In genomic region chr11:396948-397548, GRCh38 we compare ENCODE assay signal across 9 cellular contexts. TPM values are rescaled to one million over a fixed set of nuclear protein-coding genes. Genes with fewer than 3 reads are reported as not detected.
A peak's percentile ranks its signal among the peaks of the same experiment; 100 is the strongest.
DNase-seq lines count a peak whose midpoint lies in the region; ATAC-seq and TF ChIP-seq lines count a peak whose summit lies in the region.
"Had no signal": no experiment of that assay in that cellular context is flagged by ENCODE, and none has a peak within 500 bp of the region (broad histone marks: within the 10 kb centered on the region; RNA-seq: fewer than 3 reads in every experiment).

No MANE protein-coding gene starts in this region.

- POLR2A ChIA-PET in HCT116 (lab: Charles Lee), result no interaction called here
- POLR2A ChIA-PET in naive thymus-derived CD4-positive, alpha-beta T cell (lab: Charles Lee), result interaction anchor here (0.9 to 1.8 kb wide), 4 partner anchors 8 to 53 kb away, joined by 3 to 11 read pairs (median 6); partner anchors contain the start of genes PTDSS2 and SIGIRR

- no peaks in the 10 kb centered on the region for H3K36me3 Mint-ChIP-seq in naive thymus-derived CD4-positive, alpha-beta T cell

- RAD21 ChIA-PET in HCT116 (lab: Charles Lee; ENCODE audit: low non-redundant PET in 1 of 2, low total read pairs in 2 of 2, uncharacterized antibody in 2 of 2, unreplicated experiment in 2 of 2), result no interaction called here

- CTCF ChIA-PET in HCT116 (lab: Charles Lee), result no interaction called here
- CTCF ChIA-PET in naive thymus-derived CD4-positive, alpha-beta T cell (lab: Charles Lee), result interaction anchor here (1.0 to 1.3 kb wide), 3 partner anchors 54 to 146 kb away, joined by 3 to 8 read pairs (median 5); no protein-coding TSS in a partner anchor

- peaks cover 0 to 2% (median 0%) of the 10 kb centered on the region in 11 donors for H3K9me3 Mint-ChIP-seq in naive thymus-derived CD4-positive, alpha-beta T cell

- no peaks in the 10 kb centered on the region for H3K9me2 ChIP-seq in HCT116 (ENCODE audit: insufficient read depth)

- H3K4me3 Mint-ChIP-seq in naive thymus-derived CD4-positive, alpha-beta T cell, result peak overlapping the region in 4 of 10 donors; percentile 29 to 69 (median 46)

- H3K9me3 ChIP-seq in HCT116 (ENCODE audit: control insufficient read depth in 1 of 2, insufficient read depth in 1 of 2, low read depth in 1 of 2, low read length in 2 of 2), result no peaks in the 10 kb centered on the region
- no peaks in the 10 kb centered on the region for H3K9me3 ChIP-seq in naive thymus-derived CD4-positive, alpha-beta T cell (ENCODE audit: control insufficient read depth in 2 of 3, low read length in 3 of 3)

- no peak overlapping the region for H3K4me2 ChIP-seq in HCT116 (ENCODE audit: low read length)

- H3K36me3 ChIP-seq in HCT116 (ENCODE audit: control insufficient read depth in 1 of 2, insufficient read depth in 2 of 2, low read length in 2 of 2), result peaks cover 7 to 36% of the 10 kb centered on the region in 2 experiments; a peak in 3 of 4 replicates
- H3K36me3 ChIP-seq in naive thymus-derived CD4-positive, alpha-beta T cell (ENCODE audit: control insufficient read depth in 2 of 3, insufficient read depth in 3 of 3, low read length in 3 of 3), result no peaks in the 10 kb centered on the region

- no peak overlapping the region for H2AFZ ChIP-seq in HCT116 (ENCODE audit: low read depth, low read length, poor library complexity, severe bottlenecking)

- intact Hi-C loops in HCT116 (cut with micrococcal nuclease), result loop anchor here (10.0 kb wide), 1 partner anchor 92 kb away; the partner anchor contains the start of gene IFITM2
- intact Hi-C loops in naive thymus-derived CD4-positive, alpha-beta T cell (cut with micrococcal nuclease), result loop anchor here in 1 of 2 donors (1.0 kb wide), 2 partner anchors 92 to 147 kb away; no protein-coding TSS in a partner anchor

- H3K27ac Mint-ChIP-seq in naive thymus-derived CD4-positive, alpha-beta T cell, result no peak overlapping the region

- H3K4me1 Mint-ChIP-seq in naive thymus-derived CD4-positive, alpha-beta T cell, result peaks cover 0 to 11% (median 0%) of the 10 kb centered on the region in 7 donors

- TF ChIP-seq POLR2A in HCT116 (IDR thresholded peaks at IDR 0.05; ENCODE audit: borderline replicate concordance, extremely low read depth, insufficient read depth, insufficient read length), result no peak

- H3K27ac ChIP-seq in HCT116 (ENCODE audit: low read depth, low read length), result peak overlapping the region; percentile 32; the same call in 1 of the 2 replicates
- no peak overlapping the region for H3K27ac ChIP-seq in naive thymus-derived CD4-positive, alpha-beta T cell (ENCODE audit: low read depth, low read length)

- H3K9ac ChIP-seq in HCT116 (ENCODE audit: low read length), result no peak overlapping the region

- DNase-seq in ELR (ENCODE audit: low read depth) (peak; percentile 85), HCT116 (ENCODE audit: low read depth, low spot score) (no peak), RPMI7951 (ENCODE audit: low read depth) (peak; percentile 67), choroid plexus epithelial cell (ENCODE audit: low read depth) (peak; percentile 70), NCI-H1417 treated with DMSO at 0.1 percent for 48 hours (lab: John Stamatoyannopoulos, UW) (no peak), GOT3 (lab: John Stamatoyannopoulos, UW) (no peak), SW480 (ENCODE audit: low spot score) (no peak)
- DNase-seq in naive thymus-derived CD4-positive, alpha-beta T cell, result peak in 1 of 9 donors; percentile 46

- H3K79me2 ChIP-seq in HCT116 (ENCODE audit: insufficient read depth, low read length), result peaks cover 37% of the 10 kb centered on the region

- no peaks in the 10 kb centered on the region for H3K27me3 ChIP-seq in HCT116 (ENCODE audit: insufficient read depth, low read length)
- H3K27me3 ChIP-seq in naive thymus-derived CD4-positive, alpha-beta T cell (ENCODE audit: control insufficient read depth in 2 of 2, insufficient read depth in 2 of 2, low read length in 2 of 2), result no peaks in the 10 kb centered on the region

- no TSS peak for BruUV-seq in HCT116 (replicated peaks; lab: Mats Ljungman, UMichigan)

- H4K20me1 ChIP-seq in HCT116 (ENCODE audit: insufficient read depth), result no peaks in the 10 kb centered on the region

- no peak for TF ChIP-seq CTCF in HCT116 (IDR thresholded peaks at IDR 0.05 in 2 of 3, conservative IDR thresholded peaks at IDR 0.05 in 1 of 3; ENCODE audit: borderline replicate concordance in 1 of 3, insufficient read depth in 1 of 3, low read depth in 2 of 3, low read length in 2 of 3)
- TF ChIP-seq CTCF in choroid plexus epithelial cell (conservative IDR thresholded peaks at IDR 0.05; ENCODE audit: low read depth, low read length), result peak; percentile 68

- peaks cover 0 to 9% (median 0%) of the 10 kb centered on the region in 5 donors for H3K27me3 Mint-ChIP-seq in naive thymus-derived CD4-positive, alpha-beta T cell

- H3K4me1 ChIP-seq in HCT116 (ENCODE audit: control insufficient read depth in 1 of 2, insufficient read depth in 2 of 2, low read length in 2 of 2), result peaks cover 21 to 36% of the 10 kb centered on the region in 2 experiments
- H3K4me1 ChIP-seq in naive thymus-derived CD4-positive, alpha-beta T cell (ENCODE audit: control insufficient read depth in 2 of 2, insufficient read depth in 2 of 2, low read length in 2 of 2), result no peaks in the 10 kb centered on the region

- H3K4me3 ChIP-seq in HCT116 (replicated peaks in 1 of 2; ENCODE audit: low read depth in 1 of 2, low read length in 2 of 2), result no peak overlapping the region
- H3K4me3 ChIP-seq in choroid plexus epithelial cell (ENCODE audit: low read depth, low read length), result peak overlapping the region; percentile 53
- H3K4me3 ChIP-seq in naive thymus-derived CD4-positive, alpha-beta T cell (ENCODE audit: low read length), result no peak overlapping the region

- TF ChIP-seq RAD21 in HCT116 (IDR thresholded peaks at IDR 0.05; ENCODE audit: low read depth), result no peak

- no peak for ATAC-seq in HCT116
- peak; percentile 77 for ATAC-seq in naive thymus-derived CD4-positive, alpha-beta T cell

TF ChIP-seq in HCT116, 20 proteins besides CTCF, POLR2A, EP300 and RAD21 (continues in another document):
- TF ChIP-seq JUND (IDR thresholded peaks at IDR 0.05) (no peak), FOSL1 (IDR thresholded peaks at IDR 0.05; ENCODE audit: low read depth) (no peak), POLR2AphosphoS5 (IDR thresholded peaks at IDR 0.05; ENCODE audit: low read depth, low read length) (no peak), EZH2phosphoT487 (IDR thresholded peaks at IDR 0.05; ENCODE audit: borderline replicate concordance) (no peak), REST (IDR thresholded peaks at IDR 0.05; ENCODE audit: low read depth) (no peak), ZNF274 (IDR thresholded peaks at IDR 0.05; ENCODE audit: low read depth, low read length) (no peak), CBX3 (IDR thresholded peaks at IDR 0.05; ENCODE audit: low read depth) (no peak), YY1 (IDR thresholded peaks at IDR 0.05; ENCODE audit: extremely low read depth, insufficient replicate concordance, low read depth, low read length) (no peak), SP1 (IDR thresholded peaks at IDR 0.05; ENCODE audit: low read depth) (no peak), EZH2 (IDR thresholded peaks at IDR 0.05) (no peak)

RNA-seq across cellular contexts. Expression of gene PKP3, which starts 3.0 kb away (rescaled TPM):
- total RNA-seq in HCT116 (2021; ENCODE audit: unreplicated experiment), result 157 TPM
- 124 and 128 TPM in 2 replicates for polyA plus RNA-seq in HCT116 (2012)
- 0.84 and 2.9 TPM in 2 replicates for total RNA-seq in RPMI7951 (2014; rRNA removed; shearing (Covaris generic))
- total RNA-seq in naive thymus-derived CD4-positive, alpha-beta T cell, result not detected
- polyA plus RNA-seq in naive thymus-derived CD4-positive, alpha-beta T cell, result not detected
- total RNA-seq: mononuclear cell had no signal

RNA-seq across cellular contexts. Expression of gene SIGIRR, which starts 17.8 kb away (rescaled TPM):
- 85.6 TPM for total RNA-seq in HCT116 (2021; ENCODE audit: unreplicated experiment)
- polyA plus RNA-seq in HCT116 (2012), result 96.6 and 99.1 TPM in 2 replicates
- total RNA-seq in RPMI7951 (2014; rRNA removed; shearing (Covaris generic)), result 14.3 and 19.2 TPM in 2 replicates
- total RNA-seq in naive thymus-derived CD4-positive, alpha-beta T cell, result 100 to 1,000 TPM; 210 to 497 (median 392) TPM
- polyA plus RNA-seq in naive thymus-derived CD4-positive, alpha-beta T cell, result 100 to 1,000 TPM; 223 to 305 TPM

RNA-seq across cellular contexts. Expression of gene B4GALNT4, which starts 27.7 kb away (rescaled TPM):
- 54.3 TPM for total RNA-seq in HCT116 (2021; ENCODE audit: unreplicated experiment)
- polyA plus RNA-seq in HCT116 (2012), result 33.3 and 35.8 TPM in 2 replicates
- total RNA-seq in RPMI7951 (2014; rRNA removed; shearing (Covaris generic)), result not detected in 2 replicates
- 10 to 100 TPM in 2 of 5 experiments, 1 to 10 TPM in 3; 1.2 to 11.8 (median 3.5) TPM for total RNA-seq in naive thymus-derived CD4-positive, alpha-beta T cell
- polyA plus RNA-seq in naive thymus-derived CD4-positive, alpha-beta T cell, result under 1 TPM in 1 of 2 donors, not detected in 1; 0.14 TPM

RNA-seq across cellular contexts. Expression of gene ANO9, which starts 44.8 kb away (rescaled TPM):
- 70.3 TPM for total RNA-seq in HCT116 (2021; ENCODE audit: unreplicated experiment)
- 53.8 and 55.2 TPM in 2 replicates for polyA plus RNA-seq in HCT116 (2012)
- total RNA-seq in RPMI7951 (2014; rRNA removed; shearing (Covaris generic)), result not detected in 2 replicates
- 100 to 1,000 TPM in 1 of 5 experiments, 10 to 100 TPM in 4; 85.2 to 107 (median 94.0) TPM for total RNA-seq in naive thymus-derived CD4-positive, alpha-beta T cell
- polyA plus RNA-seq in naive thymus-derived CD4-positive, alpha-beta T cell, result 1 to 10 TPM; 9.0 to 9.7 TPM

RNA-seq across cellular contexts. Expression of gene PTDSS2, which starts 53.0 kb away (rescaled TPM):
- 40.1 TPM for total RNA-seq in HCT116 (2021; ENCODE audit: unreplicated experiment)
- 32.1 and 33.3 TPM in 2 replicates for polyA plus RNA-seq in HCT116 (2012)
- 13.2 and 16.8 TPM in 2 replicates for total RNA-seq in RPMI7951 (2014; rRNA removed; shearing (Covaris generic))
- 10 to 100 TPM; 19.3 to 27.7 (median 23.4) TPM for total RNA-seq in naive thymus-derived CD4-positive, alpha-beta T cell
- 1 to 10 TPM; 9.0 to 9.9 TPM for polyA plus RNA-seq in naive thymus-derived CD4-positive, alpha-beta T cell

Comparison
In these comparisons a context has a peak if more than half of its experiments do, and no peak if none do; other contexts are left out.
1. DNase-seq: peak in ELR (single experiment), RPMI7951 (single experiment) and choroid plexus epithelial cell (single experiment); none in HCT116 (single experiment), NCI-H1417 treated with DMSO at 0.1 percent for 48 hours (single experiment), GOT3 (single experiment) and SW480 (single experiment).
2. RNA of gene PKP3, which starts 3.0 kb away (total RNA-seq): 157 TPM in HCT116 (single experiment); 0.84 to 2.9 TPM in RPMI7951 and not detected in naive thymus-derived CD4-positive, alpha-beta T cell; every median in the first group is over 10 times any median in the second.